ENCODE assay signal across 27 cellular contexts in genomic region chr10:86312701-86313270, GRCh38. TPM values are rescaled to one million over a fixed set of nuclear protein-coding genes. Genes with fewer than 3 reads are reported as not detected.
DNase-seq lines count a peak whose midpoint lies in the region; ATAC-seq, FAIRE-seq and TF ChIP-seq lines count a peak whose summit lies in the region.
"Had no signal": no experiment of that assay in that cellular context is flagged by ENCODE, and none has a peak within 500 bp of the region (broad histone marks: within the 10 kb centered on the region; RNA-seq: fewer than 3 reads in every experiment).

No MANE protein-coding gene starts in this region.

- 74 to 85% methylated on average over 4 to 5 of the region's 5 CpGs for WGBS in endodermal cell (ENCODE audit: insufficient coverage in 1 of 2, insufficient read length in 1 of 2), 2 experiments

- H3K79me2 ChIP-seq in GM23338 (replicated peaks; ENCODE audit: insufficient read depth) (no peaks in the 10 kb centered on the region), parathyroid adenoma (no peaks in the 10 kb centered on the region), PC-9 (ENCODE audit: low read depth) (no peaks in the 10 kb centered on the region)

- H3K4me3 ChIP-seq in GM23338 (no peak overlapping the region), Panc1 (ENCODE audit: low read depth in 2 of 2, low read length in 2 of 2) (no peak overlapping the region), endodermal cell (ENCODE audit: low read length) (no peak overlapping the region), parathyroid adenoma (ENCODE audit: low read depth, low read length) (no peak overlapping the region), PC-9 (no peak overlapping the region)
- H3K4me3 ChIP-seq: coronary artery, ovary, right lobe of liver had no signal

- intact Hi-C loops in Panc1 (cut with micrococcal nuclease; ENCODE audit: unreplicated experiment) = no loop called here
- intact Hi-C loops in PC-9 (cut with micrococcal nuclease; ENCODE audit: unreplicated experiment) = no loop called here

- POLR2A ChIA-PET in Panc1 (lab: Charles Lee) (no interaction called here), PC-9 (lab: Charles Lee; ENCODE audit: unreplicated experiment) (no interaction called here)

- FAIRE-seq in GM19239 (lab: Jason Lieb, UNC) = no peak
- FAIRE-seq: G401.6, HepG2 had no signal

- no peaks in the 10 kb centered on the region for H3K9me3 Mint-ChIP-seq in GM23338
- no peaks in the 10 kb centered on the region for H3K9me3 Mint-ChIP-seq in endodermal cell
- H3K9me3 Mint-ChIP-seq: activated B cell treated with CpG ODN at 0.5 μM for 24 hours; naive thymus-derived CD8-positive, alpha-beta T cell had no signal

- H3K27me3 Mint-ChIP-seq in GM23338 (ENCODE audit: insufficient read depth, low read depth, poor library complexity) (peaks cover 6% of the 10 kb centered on the region), endodermal cell (ENCODE audit: insufficient read depth) (peaks cover 15% of the 10 kb centered on the region)

- H3K27ac Mint-ChIP-seq in GM23338 = no peak overlapping the region
- H3K27ac Mint-ChIP-seq in endodermal cell = no peak overlapping the region
- H3K27ac Mint-ChIP-seq: activated B cell treated with CpG ODN at 0.5 μM for 24 hours; naive thymus-derived CD8-positive, alpha-beta T cell had no signal

- DNase-seq in GM23338 (ENCODE audit: low spot score) = peak; percentile 27
- no peak for DNase-seq in Panc1 (ENCODE audit: low read depth, low spot score)
- DNase-seq in endodermal cell = peak; percentile 70
- DNase-seq in GM20000 (ENCODE audit: low spot score) = no peak
- DNase-seq in PC-9 = no peak
- no peak for DNase-seq in GM19239 (ENCODE audit: insufficient read length, low spot score)
- DNase-seq: activated B cell treated with CpG ODN at 0.5 μM for 24 hours; activated CD4-positive, alpha-beta T cell treated with anti-CD3 and anti-CD28 coated beads, Interleukin-2, amount 50 U/mL, for 48 hours; activated CD8-positive, alpha-beta memory T cell treated with anti-CD3 and anti-CD28 coated beads, Interleukin-2, amount 50 U/mL, for 48 hours; activated gamma-delta T cell; brain microvascular endothelial cell; left colon; naive thymus-derived CD8-positive, alpha-beta T cell; NCI-H1092 treated with DMSO at 0.1 percent for 48 hours; NCI-H2029; NCI-H345; ovary; SK-N-SH; stimulated activated CD4-positive, alpha-beta T cell treated with anti-CD3 and anti-CD28 coated beads, Interleukin-15, amount 100 ng/mL, for 24 hours; stimulated activated CD8-positive, alpha-beta memory T cell treated with anti-CD3 and anti-CD28 coated beads, Interleukin-4, amount 100 ng/mL, for 48 hours had no signal

- H3K4me3 Mint-ChIP-seq in GM23338 (no peak overlapping the region), endodermal cell (no peak overlapping the region)
- H3K4me3 Mint-ChIP-seq: activated B cell treated with CpG ODN at 0.5 μM for 24 hours; naive thymus-derived CD8-positive, alpha-beta T cell had no signal

- H3K4me1 ChIP-seq in GM23338 (ENCODE audit: insufficient read depth) (no peaks in the 10 kb centered on the region), Panc1 (ENCODE audit: control insufficient read depth, insufficient read depth, low read length) (no peaks in the 10 kb centered on the region), endodermal cell (ENCODE audit: control insufficient read depth, insufficient read depth, low read length) (no peaks in the 10 kb centered on the region), parathyroid adenoma (peaks cover 21% of the 10 kb centered on the region), PC-9 (replicated peaks; ENCODE audit: insufficient read depth) (no peaks in the 10 kb centered on the region)
- H3K4me1 ChIP-seq: right lobe of liver had no signal

- TF ChIP-seq CTCF in GM23338 (conservative IDR thresholded peaks at IDR 0.05; ENCODE audit: low read depth in 2 of 2) (no peak), Panc1 (IDR thresholded peaks at IDR 0.05) (no peak), endodermal cell (conservative IDR thresholded peaks at IDR 0.05) (no peak), parathyroid adenoma (IDR thresholded peaks at IDR 0.05) (no peak), GM20000 (IDR thresholded peaks at IDR 0.05; ENCODE audit: extremely low read depth, missing control alignments) (no peak), PC-9 (conservative IDR thresholded peaks at IDR 0.05) (no peak)

- H4K20me1 ChIP-seq in GM23338 (replicated peaks; ENCODE audit: insufficient read depth) (no peaks in the 10 kb centered on the region), PC-9 (ENCODE audit: insufficient read depth) (no peaks in the 10 kb centered on the region)

- H3K4me2 ChIP-seq in GM23338 = no peak overlapping the region
- H3K4me2 ChIP-seq in parathyroid adenoma (ENCODE audit: low read length) = no peak overlapping the region
- no peak overlapping the region for H3K4me2 ChIP-seq in PC-9
- H3K4me2 ChIP-seq: SK-N-SH had no signal

- H3K36me3 ChIP-seq in GM23338 (ENCODE audit: insufficient read depth) (no peaks in the 10 kb centered on the region), Panc1 (ENCODE audit: control insufficient read depth, insufficient read depth, low read length) (no peaks in the 10 kb centered on the region), endodermal cell (ENCODE audit: control insufficient read depth, insufficient read depth, low read length) (no peaks in the 10 kb centered on the region), parathyroid adenoma (ENCODE audit: control insufficient read depth, insufficient read depth, low read length) (no peaks in the 10 kb centered on the region), PC-9 (ENCODE audit: low read depth) (no peaks in the 10 kb centered on the region)
- H3K36me3 ChIP-seq: brain microvascular endothelial cell, ovary, right lobe of liver had no signal

- H3K9me2 ChIP-seq in GM23338 (ENCODE audit: insufficient read depth) (no peaks in the 10 kb centered on the region), PC-9 (ENCODE audit: insufficient read depth) (no peaks in the 10 kb centered on the region)
- H3K9me2 ChIP-seq: SK-N-SH had no signal

- H3K27me3 ChIP-seq in GM23338 (ENCODE audit: insufficient read depth) (no peaks in the 10 kb centered on the region), Panc1 (ENCODE audit: control insufficient read depth, insufficient read depth, low read length) (peaks cover 6% of the 10 kb centered on the region; the same call in 1 of the 2 replicates), endodermal cell (ENCODE audit: control insufficient read depth, insufficient read depth, low read length, poor library complexity, severe bottlenecking) (peaks cover 6% of the 10 kb centered on the region), parathyroid adenoma (ENCODE audit: control insufficient read depth, insufficient read depth, low read length) (no peaks in the 10 kb centered on the region), PC-9 (ENCODE audit: insufficient read depth, low read depth) (no peaks in the 10 kb centered on the region)
- H3K27me3 ChIP-seq: brain microvascular endothelial cell, ovary, right lobe of liver had no signal

- H3F3A ChIP-seq in GM23338 (replicated peaks; ENCODE audit: low read depth) (no peaks in the 10 kb centered on the region), PC-9 (ENCODE audit: insufficient read depth, low read depth) (no peaks in the 10 kb centered on the region)

- in situ Hi-C loops in Panc1 (cut with HindIII; ENCODE audit: low pct_unique_long_range_greater_than_20kb, low sequenced_read_pairs) = no loop called here

- no peak overlapping the region for H3K27ac ChIP-seq in GM23338 (ENCODE audit: low read depth)
- H3K27ac ChIP-seq in Panc1 (ENCODE audit: low read length) = no peak overlapping the region
- no peak overlapping the region for H3K27ac ChIP-seq in endodermal cell (ENCODE audit: low read depth, low read length)
- H3K27ac ChIP-seq in parathyroid adenoma = no peak overlapping the region
- no peak overlapping the region for H3K27ac ChIP-seq in PC-9
- H3K27ac ChIP-seq: brain microvascular endothelial cell, C4-2B, coronary artery, ovary, right lobe of liver had no signal

- peak; percentile 99 for ATAC-seq in GM23338
- peak; percentile 37; the same call in 1 of the 2 replicates for ATAC-seq in Panc1
- ATAC-seq: HepG2; left colon; naive thymus-derived CD8-positive, alpha-beta T cell; right lobe of liver had no signal

- H2AFZ ChIP-seq in GM23338 (peak overlapping the region; percentile 74), parathyroid adenoma (peak overlapping the region; percentile 35), PC-9 (no peak overlapping the region)

- H3K36me3 Mint-ChIP-seq in GM23338 (ENCODE audit: low read depth) (no peaks in the 10 kb centered on the region), endodermal cell (ENCODE audit: low read depth) (no peaks in the 10 kb centered on the region)
- H3K36me3 Mint-ChIP-seq: naive thymus-derived CD8-positive, alpha-beta T cell had no signal

- H3K4me1 Mint-ChIP-seq in GM23338 = peaks cover 11% of the 10 kb centered on the region
- H3K4me1 Mint-ChIP-seq in endodermal cell = no peaks in the 10 kb centered on the region
- H3K4me1 Mint-ChIP-seq: activated B cell treated with CpG ODN at 0.5 μM for 24 hours; naive thymus-derived CD8-positive, alpha-beta T cell had no signal

- no peak overlapping the region for H3K9ac ChIP-seq in endodermal cell (ENCODE audit: extremely low read depth, low read length, poor library complexity, severe bottlenecking)
- no peak overlapping the region for H3K9ac ChIP-seq in parathyroid adenoma
- H3K9ac ChIP-seq: SK-N-SH had no signal

- H3K9me3 ChIP-seq in Panc1 (ENCODE audit: control insufficient read depth, insufficient read depth, low read depth, low read length) (no peaks in the 10 kb centered on the region), endodermal cell (ENCODE audit: control insufficient read depth, low read length) (no peaks in the 10 kb centered on the region), parathyroid adenoma (ENCODE audit: control insufficient read depth, low read length) (no peaks in the 10 kb centered on the region), PC-9 (ENCODE audit: insufficient read depth, low read depth) (no peaks in the 10 kb centered on the region)
- H3K9me3 ChIP-seq: ovary, right lobe of liver, SK-N-SH had no signal

- BruUV-seq in Panc1 (replicated peaks; lab: Mats Ljungman, UMichigan) (no TSS peak), PC-9 (replicated peaks; lab: Mats Ljungman, UMichigan) (no TSS peak)

- CTCF ChIA-PET in Panc1 (lab: Charles Lee) = no interaction called here
- CTCF ChIA-PET in PC-9 (lab: Charles Lee) = no interaction called here

RNA-seq across cellular contexts. Expression of gene GRID1, which starts 53.8 kb away (rescaled TPM):
- 0.14 and 0.82 TPM in 2 replicates for total RNA-seq in GM23338 (2014; rRNA removed; shearing (Covaris generic))
- 0.09 and 0.15 TPM in 2 replicates for polyA plus RNA-seq in GM23338 (2016; fragmentation: Nextera tagmentation; extraction: Ambion mirVana)
- total RNA-seq in Panc1 (2021; ENCODE audit: unreplicated experiment) = 2.3 TPM
- 3.8 TPM for polyA plus RNA-seq in Panc1 (2012; ENCODE audit: insufficient read length)
- under 1 TPM; 0.13 to 0.53 TPM for total RNA-seq in endodermal cell
- polyA plus RNA-seq in endodermal cell (2013, experiment 1 of 2) = 1.1 TPM
- 0.87 TPM for polyA plus RNA-seq in endodermal cell (2013, experiment 2 of 2)
- not detected in 2 replicates for total RNA-seq in PC-9 (2021)
- total RNA-seq: activated B cell treated with CpG ODN at 0.5 μM for 24 hours; HepG2; naive thymus-derived CD8-positive, alpha-beta T cell; RPMI7951 had no signal
- polyA plus RNA-seq: naive thymus-derived CD8-positive, alpha-beta T cell had no signal

Comparison
In these comparisons a context has a peak if more than half of its experiments do, and no peak if none do; other contexts are left out.
1. DNase-seq: peak in GM23338 (single experiment) and endodermal cell (single experiment); none in Panc1 (single experiment), GM20000 (single experiment), PC-9 (0 of 2) and GM19239 (single experiment).